ENCODE assay signal across 11 cellular contexts in genomic region chr15:34616613-34617012, GRCh38. TPM values are rescaled to one million over a fixed set of nuclear protein-coding genes. Genes with fewer than 3 reads are reported as not detected.
DNase-seq lines count a peak whose midpoint lies in the region; ATAC-seq, FAIRE-seq and TF ChIP-seq lines count a peak whose summit lies in the region.
"Had no signal": no experiment of that assay in that cellular context is flagged by ENCODE, and none has a peak within 500 bp of the region (broad histone marks: within the 10 kb centered on the region; RNA-seq: fewer than 3 reads in every experiment).

No MANE protein-coding gene starts in this region.

- peak; percentile 17 for TF ChIP-seq CTCF in foreskin fibroblast (IDR thresholded peaks at IDR 0.05; ENCODE audit: low read depth, low read length)

- H3K9me3 ChIP-seq in small intestine (ENCODE audit: control insufficient read depth, low read depth) = no peaks in the 10 kb centered on the region
- H3K9me3 ChIP-seq in effector memory CD4-positive, alpha-beta T cell (ENCODE audit: control insufficient read depth, low read length) = no peaks in the 10 kb centered on the region
- H3K9me3 ChIP-seq: right lobe of liver had no signal

- H3K27ac ChIP-seq in small intestine (ENCODE audit: low read depth in 1 of 2, low read length in 1 of 2) = no peak overlapping the region
- H3K27ac ChIP-seq in effector memory CD4-positive, alpha-beta T cell (ENCODE audit: insufficient read depth, low read length, poor library complexity, severe bottlenecking) = no peak overlapping the region
- H3K27ac ChIP-seq: right lobe of liver had no signal

- H3K36me3 ChIP-seq in small intestine (ENCODE audit: control insufficient read depth in 2 of 2, insufficient read depth in 2 of 2, low read length in 2 of 2) = no peaks in the 10 kb centered on the region
- H3K36me3 ChIP-seq in effector memory CD4-positive, alpha-beta T cell (ENCODE audit: control insufficient read depth, insufficient read depth, low read length) = no peaks in the 10 kb centered on the region
- H3K36me3 ChIP-seq: right lobe of liver had no signal

- H3K4me3 ChIP-seq in foreskin fibroblast (ENCODE audit: low read depth in 1 of 2, low read length in 2 of 2) (no peak overlapping the region), small intestine (ENCODE audit: low read depth in 1 of 2, low read length in 2 of 2) (no peak overlapping the region)
- no peak overlapping the region for H3K4me3 ChIP-seq in effector memory CD4-positive, alpha-beta T cell (ENCODE audit: insufficient read depth, low read depth, low read length, poor library complexity, severe bottlenecking)
- H3K4me3 ChIP-seq: right lobe of liver had no signal

- no peaks in the 10 kb centered on the region for H3K4me1 ChIP-seq in small intestine (ENCODE audit: control insufficient read depth in 2 of 2, insufficient read depth in 1 of 2, low read depth in 1 of 2, low read length in 1 of 2)
- no peaks in the 10 kb centered on the region for H3K4me1 ChIP-seq in effector memory CD4-positive, alpha-beta T cell (ENCODE audit: control insufficient read depth, insufficient read depth, low read length, poor library complexity, severe bottlenecking)
- H3K4me1 ChIP-seq: right lobe of liver had no signal

- no peaks in the 10 kb centered on the region for H3K27me3 ChIP-seq in small intestine (ENCODE audit: control insufficient read depth in 2 of 2, insufficient read depth in 2 of 2, low read length in 2 of 2)
- peaks cover 13% of the 10 kb centered on the region for H3K27me3 ChIP-seq in effector memory CD4-positive, alpha-beta T cell (replicated peaks; ENCODE audit: control insufficient read depth, insufficient read depth, low read length, poor library complexity, severe bottlenecking)
- H3K27me3 ChIP-seq: right lobe of liver had no signal

- 41 to 47% (median 44%) methylated on average over 5 of the region's 5 CpGs for WGBS in small intestine, 3 donors

- ATAC-seq in GM19324 (IDR thresholded peaks at IDR 0.05; ENCODE audit: low FRiP score, unreplicated experiment) = no peak

- no peak for FAIRE-seq in small intestine (lab: Jason Lieb, UNC)
- FAIRE-seq: colon had no signal

- DNase-seq in NCI-H748 (lab: John Stamatoyannopoulos, UW; ENCODE audit: unreplicated experiment) (peak; percentile 0), NCI-H748 treated with DMSO at 0.1 percent for 48 hours (lab: John Stamatoyannopoulos, UW) (no peak), RPMI8226 (peak; percentile 54), foreskin fibroblast (peak; percentile 33 to 57), small intestine (peak; percentile 2), cortex of kidney (lab: John Stamatoyannopoulos, UW) (no peak)
- no peak for DNase-seq in effector memory CD4-positive, alpha-beta T cell
- DNase-seq: CD4-positive, CD25-positive, alpha-beta regulatory T cell; right lobe of liver had no signal

RNA-seq across cellular contexts. Expression of gene GOLGA8B, which starts 33.2 kb away (rescaled TPM):
- 10 to 100 TPM in 2 of 3 donors, 1 to 10 TPM in 1; 7.6 to 55.0 (median 19.7) TPM for polyA plus RNA-seq in small intestine

Comparison
In these comparisons a context has a peak if more than half of its experiments do, and no peak if none do; other contexts are left out.
1. DNase-seq: peak in NCI-H748 (single experiment), RPMI8226 (single experiment), foreskin fibroblast (2 of 2) and small intestine (single experiment); none in NCI-H748 treated with DMSO at 0.1 percent for 48 hours (single experiment), effector memory CD4-positive, alpha-beta T cell (0 of 3) and cortex of kidney (single experiment).